Comparison of ENCODE assay signal across 3 cellular contexts in the genomic region with DNA sequence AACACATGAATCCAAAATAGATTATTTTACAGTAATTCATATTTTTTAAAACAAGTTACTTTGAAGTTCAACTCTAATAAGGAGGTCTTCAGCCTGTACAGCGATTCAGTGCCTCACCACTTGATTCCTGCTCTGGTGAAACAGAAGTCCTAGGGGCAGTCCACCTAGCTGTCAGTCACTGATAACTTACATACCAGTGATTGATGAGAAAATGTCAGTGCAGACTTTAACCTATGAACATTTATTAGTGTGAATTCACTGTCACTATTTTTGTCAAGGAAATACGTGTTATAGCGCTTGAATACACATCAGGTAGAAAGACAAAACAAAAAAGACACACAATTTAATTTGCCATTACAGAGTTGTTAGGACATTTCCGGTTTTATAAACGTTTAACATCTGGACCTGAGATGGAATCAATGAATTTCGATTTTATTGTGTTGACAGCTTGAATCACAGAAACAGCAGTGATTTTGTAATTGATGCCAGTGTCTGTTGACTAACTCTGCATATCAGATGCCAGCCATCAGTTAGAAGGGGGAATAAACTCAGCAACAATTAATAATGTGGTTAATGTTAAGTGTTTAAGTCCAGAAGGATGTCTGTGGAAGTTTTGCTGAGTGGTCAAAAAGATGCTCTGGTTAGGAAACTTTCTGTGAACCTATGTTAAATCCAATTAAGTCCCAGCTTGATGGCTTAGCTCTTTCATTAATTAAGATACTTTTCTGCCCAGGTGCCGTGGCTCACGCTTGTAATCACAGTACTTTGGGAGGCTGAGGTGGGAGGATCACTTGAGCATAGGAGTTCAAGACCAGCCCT.
A peak's percentile ranks its signal among the peaks of the same experiment; 100 is the strongest.
TF ChIP-seq lines count a peak whose summit lies in the region.

No MANE protein-coding gene starts in this region.

TF ChIP-seq in IMR-90, 13 proteins besides CTCF, POLR2A, EP300 and RAD21:
- peak; percentile 74 for TF ChIP-seq MAFK (IDR thresholded peaks at IDR 0.05; ENCODE audit: low read depth, low read length)
- TF ChIP-seq, protein P1, sequence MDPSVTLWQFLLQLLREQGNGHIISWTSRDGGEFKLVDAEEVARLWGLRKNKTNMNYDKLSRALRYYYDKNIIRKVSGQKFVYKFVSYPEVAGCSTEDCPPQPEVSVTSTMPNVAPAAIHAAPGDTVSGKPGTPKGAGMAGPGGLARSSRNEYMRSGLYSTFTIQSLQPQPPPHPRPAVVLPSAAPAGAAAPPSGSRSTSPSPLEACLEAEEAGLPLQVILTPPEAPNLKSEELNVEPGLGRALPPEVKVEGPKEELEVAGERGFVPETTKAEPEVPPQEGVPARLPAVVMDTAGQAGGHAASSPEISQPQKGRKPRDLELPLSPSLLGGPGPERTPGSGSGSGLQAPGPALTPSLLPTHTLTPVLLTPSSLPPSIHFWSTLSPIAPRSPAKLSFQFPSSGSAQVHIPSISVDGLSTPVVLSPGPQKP (IDR thresholded peaks at IDR 0.05; ENCODE audit: borderline replicate concordance, low read depth, low read length), result no peak
- no peak for TF ChIP-seq MXI1 (IDR thresholded peaks at IDR 0.05; ENCODE audit: borderline replicate concordance, low read depth, low read length)

TF ChIP-seq in SK-N-SH treated with all-trans-retinoic acid at 6 μM for 48 hours, 23 proteins besides CTCF, POLR2A, EP300 and RAD21:
- TF ChIP-seq, protein P2, sequence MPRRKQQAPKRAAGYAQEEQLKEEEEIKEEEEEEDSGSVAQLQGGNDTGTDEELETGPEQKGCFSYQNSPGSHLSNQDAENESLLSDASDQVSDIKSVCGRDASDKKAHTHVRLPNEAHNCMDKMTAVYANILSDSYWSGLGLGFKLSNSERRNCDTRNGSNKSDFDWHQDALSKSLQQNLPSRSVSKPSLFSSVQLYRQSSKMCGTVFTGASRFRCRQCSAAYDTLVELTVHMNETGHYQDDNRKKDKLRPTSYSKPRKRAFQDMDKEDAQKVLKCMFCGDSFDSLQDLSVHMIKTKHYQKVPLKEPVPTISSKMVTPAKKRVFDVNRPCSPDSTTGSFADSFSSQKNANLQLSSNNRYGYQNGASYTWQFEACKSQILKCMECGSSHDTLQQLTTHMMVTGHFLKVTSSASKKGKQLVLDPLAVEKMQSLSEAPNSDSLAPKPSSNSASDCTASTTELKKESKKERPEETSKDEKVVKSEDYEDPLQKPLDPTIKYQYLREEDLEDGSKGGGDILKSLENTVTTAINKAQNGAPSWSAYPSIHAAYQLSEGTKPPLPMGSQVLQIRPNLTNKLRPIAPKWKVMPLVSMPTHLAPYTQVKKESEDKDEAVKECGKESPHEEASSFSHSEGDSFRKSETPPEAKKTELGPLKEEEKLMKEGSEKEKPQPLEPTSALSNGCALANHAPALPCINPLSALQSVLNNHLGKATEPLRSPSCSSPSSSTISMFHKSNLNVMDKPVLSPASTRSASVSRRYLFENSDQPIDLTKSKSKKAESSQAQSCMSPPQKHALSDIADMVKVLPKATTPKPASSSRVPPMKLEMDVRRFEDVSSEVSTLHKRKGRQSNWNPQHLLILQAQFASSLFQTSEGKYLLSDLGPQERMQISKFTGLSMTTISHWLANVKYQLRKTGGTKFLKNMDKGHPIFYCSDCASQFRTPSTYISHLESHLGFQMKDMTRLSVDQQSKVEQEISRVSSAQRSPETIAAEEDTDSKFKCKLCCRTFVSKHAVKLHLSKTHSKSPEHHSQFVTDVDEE (CRISPR knock-in tag; IDR thresholded peaks at IDR 0.05), result peak; percentile 75
- peak; percentile 81 for TF ChIP-seq TCF4 (CRISPR knock-in tag; IDR thresholded peaks at IDR 0.05; ENCODE audit: borderline replicate concordance)
- no peak for TF ChIP-seq ZNF565 (CRISPR knock-in tag; conservative IDR thresholded peaks at IDR 0.05; ENCODE audit: low read depth)
- TF ChIP-seq ISL1 (CRISPR knock-in tag; IDR thresholded peaks at IDR 0.05), result 0 out of 2 replicates have a peak, but pooled peaks have one; percentile 14
- no peak for TF ChIP-seq ARNTL (CRISPR knock-in tag; IDR thresholded peaks at IDR 0.05; ENCODE audit: borderline replicate concordance, low read depth)
- no peak for TF ChIP-seq ZC3H10 (CRISPR knock-in tag; IDR thresholded peaks at IDR 0.05)
- no peak for TF ChIP-seq OSR1 (CRISPR knock-in tag; IDR thresholded peaks at IDR 0.05)
- TF ChIP-seq BACH2 (CRISPR knock-in tag; IDR thresholded peaks at IDR 0.05; ENCODE audit: borderline replicate concordance), result no peak

TF ChIP-seq in endothelial cell of umbilical vein, 7 proteins besides CTCF, POLR2A, EP300 and RAD21:
- no peak for TF ChIP-seq POLR2AphosphoS5 (IDR thresholded peaks at IDR 0.05; ENCODE audit: insufficient read depth, low read depth, low read length)
- TF ChIP-seq, protein P3, sequence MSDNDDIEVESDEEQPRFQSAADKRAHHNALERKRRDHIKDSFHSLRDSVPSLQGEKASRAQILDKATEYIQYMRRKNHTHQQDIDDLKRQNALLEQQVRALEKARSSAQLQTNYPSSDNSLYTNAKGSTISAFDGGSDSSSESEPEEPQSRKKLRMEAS (IDR thresholded peaks at IDR 0.05; ENCODE audit: insufficient read depth, insufficient read length), result no peak
- no peak for TF ChIP-seq MYC (IDR thresholded peaks at IDR 0.05; ENCODE audit: low read depth, low read length)
- TF ChIP-seq EZH2 (IDR thresholded peaks at IDR 0.05; ENCODE audit: borderline replicate concordance, low read depth, low read length, severe bottlenecking), result no peak
- TF ChIP-seq FOS (IDR thresholded peaks at IDR 0.05; ENCODE audit: borderline replicate concordance, insufficient read depth, low read length), result no peak
- no peak for TF ChIP-seq GATA2 (IDR thresholded peaks at IDR 0.05; ENCODE audit: insufficient read depth, insufficient read length, low read depth, low read length)
- no peak for TF ChIP-seq JUN (IDR thresholded peaks at IDR 0.05; ENCODE audit: borderline replicate concordance, insufficient read depth, insufficient read length, low read depth)
